Comparison of ENCODE assay signal across 35 cellular contexts in genomic region chr4:123092603-123093002, GRCh38.
"Had no signal": no experiment of that assay in that cellular context is flagged by ENCODE, and none has a peak within 500 bp of the region (broad histone marks: within the 10 kb centered on the region; RNA-seq: fewer than 3 reads in every experiment).

No MANE protein-coding gene starts in this region.

- H3K27me3 ChIP-seq: adrenal gland, ascending aorta, breast epithelium, cardiac muscle cell, dorsolateral prefrontal cortex, foreskin keratinocyte, gastrocnemius medialis, heart left ventricle had no signal

- DNase-seq: activated CD4-positive, alpha-beta memory T cell treated with anti-CD3 and anti-CD28 coated beads, Interleukin-2, amount 10 ng/mL, durations not matched to agents 7 days and 5 days; activated CD4-positive, alpha-beta T cell treated with anti-CD3 and anti-CD28 coated beads, Interleukin-2, amount 10 ng/mL, durations not matched to agents 24 days and 14 days; activated CD4-positive, CD25-positive, alpha-beta regulatory T cell; activated CD4-positive, CD25-positive, alpha-beta regulatory T cell treated with anti-CD3 and anti-CD28 coated beads, Interleukin-2, amount 50 U/mL, for 72 hours; activated CD8-positive, alpha-beta memory T cell treated with anti-CD3 and anti-CD28 coated beads, Interleukin-2, amount 50 U/mL, for 48 hours; activated effector memory CD4-positive, alpha-beta T cell treated with anti-CD3 and anti-CD28 coated beads, Interleukin-2, amount 50 U/mL, for 16 hours; activated naive CD4-positive, alpha-beta T cell treated with anti-CD3 and anti-CD28 coated beads for 36 hours; activated naive CD8-positive, alpha-beta T cell treated with anti-CD3 and anti-CD28 coated beads for 36 hours; activated naive CD8-positive, alpha-beta T cell treated with anti-CD3 and anti-CD28 coated beads, Interleukin-2, amount 50 U/mL, for 24 hours; activated T-cell treated with anti-CD3 and anti-CD28 coated beads for 4 hours; activated T-cell treated with anti-CD3 and anti-CD28 coated beads, Interleukin-2, amount 50 U/mL, for 24 hours; adrenal gland; amygdala; dorsolateral prefrontal cortex; effector memory CD4-positive, alpha-beta T cell; endodermal cell; foreskin keratinocyte; gastrocnemius medialis; glutamatergic neuron; heart left ventricle; T-cell; T-helper 9 cell; WERI-Rb-1 had no signal

- H3K27ac ChIP-seq: adrenal gland, ascending aorta, breast epithelium, cardiac muscle cell, coronary artery, dorsolateral prefrontal cortex, foreskin keratinocyte, gastrocnemius medialis, heart left ventricle, WERI-Rb-1 had no signal

- H3K36me3 ChIP-seq: breast epithelium had no signal

- H3K4me3 Mint-ChIP-seq: activated CD4-positive, alpha-beta memory T cell treated with anti-CD3 and anti-CD28 coated beads, Interleukin-2, amount 10 ng/mL, durations not matched to agents 7 days and 5 days; activated CD4-positive, alpha-beta T cell treated with anti-CD3 and anti-CD28 coated beads for 36 hours; activated CD4-positive, alpha-beta T cell treated with anti-CD3 and anti-CD28 coated beads, Interleukin-2, amount 10 ng/mL, durations not matched to agents 24 days and 14 days; activated naive CD4-positive, alpha-beta T cell treated with anti-CD3 and anti-CD28 coated beads for 36 hours; activated naive CD4-positive, alpha-beta T cell treated with anti-CD3 and anti-CD28 coated beads, Interleukin-2, amount 50 U/mL, for 24 hours; activated naive CD8-positive, alpha-beta T cell treated with anti-CD3 and anti-CD28 coated beads for 36 hours; activated naive CD8-positive, alpha-beta T cell treated with anti-CD3 and anti-CD28 coated beads, Interleukin-2, amount 50 U/mL, for 24 hours; activated T-cell treated with anti-CD3 and anti-CD28 coated beads, Interleukin-2, amount 50 U/mL, for 24 hours; brain; central memory CD8-positive, alpha-beta T cell; dendritic cell treated with granulocyte-macrophage colony-stimulating factor and Interleukin-4, amounts not matched to agents 40 ng/mL and 50 ng/mL, for 4 days; endodermal cell; T-cell; T-helper 1 cell treated with Interleukin-12 subunit alpha and Interleukin-12 subunit beta and Interleukin-4 antibody, amounts not matched to agents 30 μg/mL and 1 μg/mL, for 36 hours had no signal

- H3K4me1 Mint-ChIP-seq: activated CD4-positive, alpha-beta memory T cell treated with anti-CD3 and anti-CD28 coated beads, Interleukin-2, amount 10 ng/mL, durations not matched to agents 7 days and 5 days; activated CD4-positive, alpha-beta T cell treated with anti-CD3 and anti-CD28 coated beads for 36 hours; activated naive CD4-positive, alpha-beta T cell treated with anti-CD3 and anti-CD28 coated beads, Interleukin-2, amount 50 U/mL, for 24 hours; brain; central memory CD8-positive, alpha-beta T cell; endodermal cell; T-cell had no signal

- H3K27me3 Mint-ChIP-seq: activated CD4-positive, alpha-beta memory T cell treated with anti-CD3 and anti-CD28 coated beads, Interleukin-2, amount 10 ng/mL, durations not matched to agents 7 days and 5 days; activated CD4-positive, alpha-beta T cell treated with anti-CD3 and anti-CD28 coated beads for 36 hours; activated CD4-positive, alpha-beta T cell treated with anti-CD3 and anti-CD28 coated beads, Interleukin-2, amount 10 ng/mL, durations not matched to agents 24 days and 14 days; activated naive CD4-positive, alpha-beta T cell treated with anti-CD3 and anti-CD28 coated beads, Interleukin-2, amount 50 U/mL, for 24 hours; activated naive CD8-positive, alpha-beta T cell treated with anti-CD3 and anti-CD28 coated beads for 36 hours; activated naive CD8-positive, alpha-beta T cell treated with anti-CD3 and anti-CD28 coated beads, Interleukin-2, amount 50 U/mL, for 24 hours; activated T-cell treated with anti-CD3 and anti-CD28 coated beads, Interleukin-2, amount 50 U/mL, for 24 hours; brain; central memory CD8-positive, alpha-beta T cell; dendritic cell treated with granulocyte-macrophage colony-stimulating factor and Interleukin-4, amounts not matched to agents 40 ng/mL and 50 ng/mL, for 4 days; T-cell had no signal

- H3K4me3 ChIP-seq: adrenal gland, ascending aorta, breast epithelium, cardiac muscle cell, coronary artery, dorsolateral prefrontal cortex, gastrocnemius medialis, heart left ventricle had no signal

- H3K9me3 Mint-ChIP-seq: activated naive CD4-positive, alpha-beta T cell treated with anti-CD3 and anti-CD28 coated beads for 36 hours; activated naive CD8-positive, alpha-beta T cell treated with anti-CD3 and anti-CD28 coated beads for 36 hours; activated naive CD8-positive, alpha-beta T cell treated with anti-CD3 and anti-CD28 coated beads, Interleukin-2, amount 50 U/mL, for 24 hours; activated T-cell treated with anti-CD3 and anti-CD28 coated beads, Interleukin-2, amount 50 U/mL, for 24 hours; activated T-helper 2 cell treated with anti-CD3 and anti-CD28 coated beads, Interferon-gamma antibody, Interleukin-2, Interleukin-4, amounts not matched to agents 10 μg/mL and 5 μg/mL and 100 μg/mL, durations not matched to agents 14 hours and 24 hours and 36 hours; central memory CD8-positive, alpha-beta T cell; endodermal cell had no signal

- H3K4me1 ChIP-seq: adrenal gland, ascending aorta, breast epithelium, foreskin keratinocyte, gastrocnemius medialis had no signal

- H3K9me3 ChIP-seq: adrenal gland, breast epithelium, gastrocnemius medialis had no signal

- ATAC-seq: esophagus mucosa, foreskin keratinocyte, gastrocnemius medialis, heart left ventricle, T-cell had no signal
